In genomic region chr9:113602126-113603119, GRCh38 we compare ENCODE assay signal across 1 cellular context.
TF ChIP-seq lines count a peak whose summit lies in the region.

No MANE protein-coding gene starts in this region.

TF ChIP-seq in HEK293, 187 proteins besides CTCF, POLR2A, EP300 and RAD21 (continued from another document):
- TF ChIP-seq ELK4 (IDR thresholded peaks at IDR 0.05; ENCODE audit: borderline replicate concordance, low read depth, low read length) (no peak), ZNF654 (tag by site-specific recombination; IDR thresholded peaks at IDR 0.05; ENCODE audit: low read depth) (no peak), ZNF639 (tag by site-specific recombination; IDR thresholded peaks at IDR 0.05) (no peak), ZNF629 (tag by site-specific recombination; IDR thresholded peaks at IDR 0.05) (peak; percentile 82), ZNF121 (tag by site-specific recombination; IDR thresholded peaks at IDR 0.05) (no peak), ZNF423 (tag by site-specific recombination; IDR thresholded peaks at IDR 0.05) (no peak), KLF1 (tag by site-specific recombination; IDR thresholded peaks at IDR 0.05) (peak; percentile 33; the same call in 1 of the 2 replicates), ZNF791 (tag by site-specific recombination; IDR thresholded peaks at IDR 0.05) (no peak), ZNF341 (tag by site-specific recombination; IDR thresholded peaks at IDR 0.05; ENCODE audit: low read depth) (peak; percentile 40; the same call in 1 of the 2 replicates), SP7 (tag by site-specific recombination; IDR thresholded peaks at IDR 0.05) (peak; percentile 41; the same call in 1 of the 2 replicates), GLIS2 (tag by site-specific recombination; IDR thresholded peaks at IDR 0.05) (peak; percentile 53; the same call in 1 of the 2 replicates), ZNF416 (tag by site-specific recombination; IDR thresholded peaks at IDR 0.05) (no peak), ZNF670 (tag by site-specific recombination; IDR thresholded peaks at IDR 0.05; ENCODE audit: low read depth) (no peak), IKZF3 (tag by site-specific recombination; IDR thresholded peaks at IDR 0.05) (no peak), PRDM10 (tag by site-specific recombination; IDR thresholded peaks at IDR 0.05) (peak; percentile 48), ZSCAN18 (tag by site-specific recombination; IDR thresholded peaks at IDR 0.05) (no peak), ZNF555 (tag by site-specific recombination; conservative IDR thresholded peaks at IDR 0.05) (no peak), ZFHX2 (tag by site-specific recombination; conservative IDR thresholded peaks at IDR 0.05) (peak; percentile 63), ZBTB26 (tag by site-specific recombination; optimal IDR thresholded peaks at IDR 0.05) (peak; percentile 40), ZNF449 (tag by site-specific recombination; IDR thresholded peaks at IDR 0.05) (0 out of 2 replicates have a peak, but pooled peaks have one; percentile 22), ZIC2 (tag by site-specific recombination; IDR thresholded peaks at IDR 0.05) (peak; percentile 91), ZNF2 (tag by site-specific recombination; IDR thresholded peaks at IDR 0.05) (no peak), ZNF248 (tag by site-specific recombination; IDR thresholded peaks at IDR 0.05) (no peak), GLIS1 (tag by site-specific recombination; IDR thresholded peaks at IDR 0.05) (peak; percentile 78), ZBTB48 (tag by site-specific recombination; IDR thresholded peaks at IDR 0.05) (0 out of 2 replicates have a peak, but pooled peaks have one; percentile 45), MZF1 (tag by site-specific recombination; IDR thresholded peaks at IDR 0.05; ENCODE audit: borderline replicate concordance) (peak; percentile 61; the same call in 1 of the 2 replicates)
